8 cellular contexts compared by ENCODE assay signal in genomic region chr5:157816682-157817268, GRCh38. TPM values are rescaled to one million over a fixed set of nuclear protein-coding genes. Genes with fewer than 3 reads are reported as not detected.
DNase-seq lines count a peak whose midpoint lies in the region; ATAC-seq, FAIRE-seq and TF ChIP-seq lines count a peak whose summit lies in the region.

No MANE protein-coding gene starts in this region.

- FAIRE-seq in H54 (lab: Jason Lieb, UNC) = no peak

- ATAC-seq in GM18502 (IDR thresholded peaks at IDR 0.05; ENCODE audit: poor library complexity, unreplicated experiment) = no peak

- TF ChIP-seq POLR2A in H54 (IDR thresholded peaks at IDR 0.05; ENCODE audit: low read depth, low read length) = no peak

- DNase-seq in NCI-H1417 (lab: John Stamatoyannopoulos, UW) = peak in 2 of 3 experiments; percentile 8 to 12
- DNase-seq in NCI-H1417 treated with DMSO at 0.1 percent for 48 hours (lab: John Stamatoyannopoulos, UW) = no peak
- peak; percentile 32 for DNase-seq in MV-4-11 (lab: John Stamatoyannopoulos, UW)
- peak; percentile 50 for DNase-seq in dermis blood vessel endothelial cell
- peak; percentile 28 for DNase-seq in renal cortical epithelial cell (ENCODE audit: low read depth)
- no peak for DNase-seq in occipital lobe (lab: John Stamatoyannopoulos, UW)
- no peak for DNase-seq in H54 (ENCODE audit: insufficient read length, low spot score)

RNA-seq across cellular contexts. Expression of gene CLINT1, which starts 42.2 kb away (rescaled TPM):
- total RNA-seq in dermis blood vessel endothelial cell (92.4 and 131 TPM in 2 replicates), renal cortical epithelial cell (82.1 and 176 TPM in 2 replicates), occipital lobe (66.9 TPM)

Comparison
In these comparisons a context has a peak if more than half of its experiments do, and no peak if none do; other contexts are left out.
1. DNase-seq: peak in NCI-H1417 (2 of 3), MV-4-11 (single experiment), dermis blood vessel endothelial cell (single experiment) and renal cortical epithelial cell (single experiment); none in NCI-H1417 treated with DMSO at 0.1 percent for 48 hours (single experiment), occipital lobe (single experiment) and H54 (single experiment).